17 cellular contexts compared by ENCODE assay signal in genomic region chrX:82208976-82209375, GRCh38.
"Had no signal": no experiment of that assay in that cellular context is flagged by ENCODE, and none has a peak within 500 bp of the region (broad histone marks: within the 10 kb centered on the region; RNA-seq: fewer than 3 reads in every experiment).

No MANE protein-coding gene starts in this region.

- DNase-seq: dermis blood vessel endothelial cell; esophagus squamous epithelium; foreskin fibroblast; glutamatergic neuron; islet precursor cell; mammary epithelial cell; mucosa of descending colon; naive thymus-derived CD8-positive, alpha-beta T cell; right cardiac atrium; small intestine; stimulated activated CD4-positive, alpha-beta T cell treated with anti-CD3 and anti-CD28 coated beads, Interleukin-12 subunit alpha, Interleukin-12 subunit beta, amount 100 ng/mL, for 4 hours; stimulated activated naive CD4-positive, alpha-beta T cell; stomach; substantia nigra; transverse colon had no signal

- ATAC-seq: gastroesophageal sphincter; left lobe of liver; mucosa of descending colon; naive thymus-derived CD8-positive, alpha-beta T cell; right cardiac atrium had no signal
